Comparison of ENCODE assay signal across 23 cellular contexts in genomic region chr1:51982161-51982560, GRCh38.
"Had no signal": no experiment of that assay in that cellular context is flagged by ENCODE, and none has a peak within 500 bp of the region (broad histone marks: within the 10 kb centered on the region; RNA-seq: fewer than 3 reads in every experiment).

No MANE protein-coding gene starts in this region.

- H3K9me3 ChIP-seq: colonic mucosa, esophagus muscularis mucosa, esophagus squamous epithelium, gastrocnemius medialis, gastroesophageal sphincter, heart left ventricle, heart right ventricle had no signal

- DNase-seq: colonic mucosa; cortex of kidney; dermis blood vessel endothelial cell; dorsolateral prefrontal cortex; effector CD4-positive, alpha-beta T cell; effector CD8-positive, alpha-beta T cell; effector memory CD4-positive, alpha-beta T cell; effector memory CD8-positive, alpha-beta T cell; endodermal cell; erythroblast; esophagus squamous epithelium; foreskin fibroblast; foreskin keratinocyte; foreskin melanocyte; gastrocnemius medialis; glutamatergic neuron; head of caudate nucleus; heart left ventricle; heart right ventricle had no signal

- H3K27me3 ChIP-seq: colonic mucosa, dorsolateral prefrontal cortex, esophagus muscularis mucosa, esophagus squamous epithelium, foreskin keratinocyte, gastrocnemius medialis, gastroesophageal sphincter, heart left ventricle, heart right ventricle had no signal

- H3K4me1 ChIP-seq: colonic mucosa, esophagus muscularis mucosa, esophagus squamous epithelium, foreskin keratinocyte, gastrocnemius medialis, gastroesophageal sphincter, heart left ventricle, heart right ventricle had no signal

- H3K4me3 ChIP-seq: colonic mucosa, coronary artery, dorsolateral prefrontal cortex, esophagus muscularis mucosa, esophagus squamous epithelium, gastrocnemius medialis, gastroesophageal sphincter, heart left ventricle, heart right ventricle had no signal

- H3K36me3 ChIP-seq: colonic mucosa, esophagus muscularis mucosa, esophagus squamous epithelium, gastrocnemius medialis, gastroesophageal sphincter, heart left ventricle, heart right ventricle had no signal

- H3K27ac ChIP-seq: colonic mucosa, coronary artery, dorsolateral prefrontal cortex, epithelial cell of prostate, esophagus muscularis mucosa, esophagus squamous epithelium, foreskin keratinocyte, gastrocnemius medialis, gastroesophageal sphincter, heart left ventricle, heart right ventricle had no signal
